9 cellular contexts compared by ENCODE assay signal in the genomic region with DNA sequence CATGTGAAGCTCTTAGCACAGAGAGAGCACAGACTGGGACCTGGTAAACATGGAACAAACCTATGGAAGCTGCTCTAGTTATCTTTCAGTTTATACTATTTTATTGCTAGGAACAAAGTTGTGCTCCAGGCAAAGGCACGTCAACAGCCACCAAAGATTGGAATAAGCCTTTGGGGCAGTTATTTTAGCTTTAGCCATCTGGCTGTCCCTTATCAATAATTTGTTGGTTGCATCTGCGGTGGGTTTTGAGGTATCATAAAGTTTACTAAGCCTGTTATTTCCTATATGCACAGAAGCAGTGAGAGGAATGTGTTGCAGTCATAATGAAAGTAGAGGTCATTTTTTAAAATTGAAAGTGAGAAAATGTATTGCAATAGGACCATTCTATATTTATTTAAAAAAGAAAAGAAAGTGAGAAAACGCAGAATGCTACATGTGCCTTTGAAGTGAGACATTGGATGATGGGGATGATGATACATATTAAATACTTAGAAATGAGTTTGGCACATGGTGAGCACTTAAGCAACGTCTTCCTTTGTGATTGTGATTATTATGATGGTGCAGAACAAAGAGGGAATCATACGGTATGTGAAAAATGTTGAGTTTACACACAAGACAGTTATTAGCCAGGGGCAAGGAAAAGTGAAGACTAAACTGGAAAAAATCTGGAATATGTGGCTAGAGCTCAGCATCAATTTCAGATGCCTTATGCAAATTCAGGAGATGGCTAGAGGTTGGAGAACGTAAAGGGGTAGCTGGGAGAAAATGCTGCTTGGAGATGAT. TPM values are rescaled to one million over a fixed set of nuclear protein-coding genes. Genes with fewer than 3 reads are reported as not detected.
A peak's percentile ranks its signal among the peaks of the same experiment; 100 is the strongest.
DNase-seq lines count a peak whose midpoint lies in the region; ATAC-seq and TF ChIP-seq lines count a peak whose summit lies in the region.
"Had no signal": no experiment of that assay in that cellular context is flagged by ENCODE, and none has a peak within 500 bp of the region (broad histone marks: within the 10 kb centered on the region; RNA-seq: fewer than 3 reads in every experiment).

No MANE protein-coding gene starts in this region.

- peaks cover 0 to 56% (median 4%) of the 10 kb centered on the region in 7 donors for H3K4me1 Mint-ChIP-seq in naive thymus-derived CD4-positive, alpha-beta T cell

- TF ChIP-seq CTCF in choroid plexus epithelial cell (conservative IDR thresholded peaks at IDR 0.05; ENCODE audit: low read depth, low read length), result no peak

- POLR2A ChIA-PET in naive thymus-derived CD4-positive, alpha-beta T cell (lab: Charles Lee), result no interaction called here

- H3K36me3 Mint-ChIP-seq in naive thymus-derived CD4-positive, alpha-beta T cell, result no peaks in the 10 kb centered on the region

- peak overlapping the region in 1 of 9 donors; percentile 18 for H3K27ac Mint-ChIP-seq in naive thymus-derived CD4-positive, alpha-beta T cell

- no peak overlapping the region for H3K4me3 ChIP-seq in choroid plexus epithelial cell (ENCODE audit: low read depth, low read length)
- H3K4me3 ChIP-seq in naive thymus-derived CD4-positive, alpha-beta T cell (ENCODE audit: low read length), result no peak overlapping the region

- ATAC-seq in GM19467 (IDR thresholded peaks at IDR 0.05; ENCODE audit: unreplicated experiment), result peak; percentile 78
- peak; percentile 84 for ATAC-seq in HG03439 (IDR thresholded peaks at IDR 0.05; ENCODE audit: unreplicated experiment)
- ATAC-seq in naive thymus-derived CD4-positive, alpha-beta T cell, result no peak
- ATAC-seq: HCT116 had no signal

- peaks cover 9 to 35% (median 25%) of the 10 kb centered on the region in 5 donors for H3K27me3 Mint-ChIP-seq in naive thymus-derived CD4-positive, alpha-beta T cell

- peak overlapping the region in 1 of 10 donors; percentile 45 for H3K4me3 Mint-ChIP-seq in naive thymus-derived CD4-positive, alpha-beta T cell

- H3K4me1 ChIP-seq in naive thymus-derived CD4-positive, alpha-beta T cell (ENCODE audit: control insufficient read depth in 2 of 2, insufficient read depth in 2 of 2, low read length in 2 of 2), result peaks cover 0 to 36% of the 10 kb centered on the region in 2 donors

- no peaks in the 10 kb centered on the region for H3K36me3 ChIP-seq in naive thymus-derived CD4-positive, alpha-beta T cell (ENCODE audit: control insufficient read depth in 2 of 3, insufficient read depth in 3 of 3, low read length in 3 of 3)

- H3K9me3 Mint-ChIP-seq in naive thymus-derived CD4-positive, alpha-beta T cell, result no peaks in the 10 kb centered on the region

- intact Hi-C loops in naive thymus-derived CD4-positive, alpha-beta T cell (cut with micrococcal nuclease), result loop anchor here in 1 of 2 donors (5.0 kb wide), 2 partner anchors 47 to 203 kb away; no protein-coding TSS in a partner anchor

- no peaks in the 10 kb centered on the region for H3K9me3 ChIP-seq in naive thymus-derived CD4-positive, alpha-beta T cell (ENCODE audit: control insufficient read depth in 2 of 3, low read length in 3 of 3)

- DNase-seq in COLO829 (ENCODE audit: low spot score), result peak; percentile 16
- peak; percentile 76 for DNase-seq in choroid plexus epithelial cell (ENCODE audit: low read depth)
- DNase-seq in glomerular visceral epithelial cell (ENCODE audit: extremely low spot score), result no peak
- DNase-seq in NCI-H82 treated with DMSO at 0.1 percent for 48 hours (lab: John Stamatoyannopoulos, UW; ENCODE audit: unreplicated experiment), result no peak
- no peak for DNase-seq in naive thymus-derived CD4-positive, alpha-beta T cell
- DNase-seq in HuH-7 (ENCODE audit: low spot score), result no peak

- CTCF ChIA-PET in naive thymus-derived CD4-positive, alpha-beta T cell (lab: Charles Lee), result no interaction called here

- H3K27ac ChIP-seq in naive thymus-derived CD4-positive, alpha-beta T cell (ENCODE audit: low read depth, low read length), result no peak overlapping the region

- H3K27me3 ChIP-seq in naive thymus-derived CD4-positive, alpha-beta T cell (ENCODE audit: control insufficient read depth in 2 of 2, insufficient read depth in 2 of 2, low read length in 2 of 2), result no peaks in the 10 kb centered on the region

RNA-seq across cellular contexts. Expression of a gene that starts 58.3 kb away (rescaled TPM):
- 10 to 100 TPM in 2 of 5 experiments, 1 to 10 TPM in 3; 2.0 to 47.6 (median 4.8) TPM for total RNA-seq in naive thymus-derived CD4-positive, alpha-beta T cell
- under 1 TPM; 0.10 to 0.19 TPM for polyA plus RNA-seq in naive thymus-derived CD4-positive, alpha-beta T cell

Comparison
In these comparisons a context has a peak if more than half of its experiments do, and no peak if none do; other contexts are left out.
1. DNase-seq: peak in COLO829 (single experiment) and choroid plexus epithelial cell (single experiment); none in glomerular visceral epithelial cell (single experiment), NCI-H82 treated with DMSO at 0.1 percent for 48 hours (single experiment), naive thymus-derived CD4-positive, alpha-beta T cell (0 of 9) and HuH-7 (single experiment).